ENCODE assay signal across 8 cellular contexts in the genomic region with DNA sequence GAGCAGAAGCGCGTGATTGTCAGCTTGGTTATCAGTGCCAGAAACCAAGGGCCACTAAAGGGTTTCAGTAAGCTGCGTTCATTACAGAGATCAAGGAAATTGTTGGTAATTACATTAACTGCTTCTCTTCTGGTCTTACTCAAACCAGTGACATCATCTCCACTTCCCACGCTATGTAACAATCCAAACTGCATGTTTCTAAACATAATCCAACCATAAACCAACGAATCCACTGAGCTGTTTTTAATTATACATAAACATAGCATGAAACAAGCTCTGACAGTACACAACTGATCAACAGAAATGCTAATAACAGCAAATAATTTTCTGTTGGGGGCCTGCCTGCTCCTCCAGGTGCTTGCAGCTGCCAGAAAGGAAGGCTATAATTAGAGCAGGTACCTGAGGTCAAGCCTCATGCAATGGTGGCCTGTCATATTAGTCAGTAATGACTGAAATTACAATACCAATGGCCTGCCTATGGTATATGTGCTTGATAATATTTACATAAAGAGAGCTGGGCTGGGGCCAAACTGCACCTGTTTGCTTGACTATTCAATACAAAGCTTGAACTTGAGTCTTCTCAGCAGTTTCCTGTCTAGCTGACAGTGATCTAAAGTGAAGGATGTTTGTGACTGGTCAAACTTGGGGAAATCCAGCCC. TPM values are rescaled to one million over a fixed set of nuclear protein-coding genes. Genes with fewer than 3 reads are reported as not detected.
A peak's percentile ranks its signal among the peaks of the same experiment; 100 is the strongest.
DNase-seq lines count a peak whose midpoint lies in the region; ATAC-seq, FAIRE-seq and TF ChIP-seq lines count a peak whose summit lies in the region.

No MANE protein-coding gene starts in this region.

- H3K4me1 ChIP-seq in DOHH2 (ENCODE audit: control insufficient read depth, low read length), result peaks cover 69% of the 10 kb centered on the region
- peaks cover 20% of the 10 kb centered on the region for H3K4me1 ChIP-seq in astrocyte (ENCODE audit: insufficient read depth, low read length)

- H2AFZ ChIP-seq in astrocyte (ENCODE audit: low read depth, low read length), result no peak overlapping the region

- H3K27ac ChIP-seq in DOHH2 (ENCODE audit: low read depth, low read length), result peak overlapping the region; percentile 91
- peak overlapping the region; percentile 91 for H3K27ac ChIP-seq in astrocyte (ENCODE audit: low read depth, low read length)

- DNase-seq in NOMO-1 (lab: John Stamatoyannopoulos, UW; ENCODE audit: unreplicated experiment in 2 of 2) (peak; percentile 30 to 85), astrocyte (ENCODE audit: low read depth) (peak; percentile 73), immature natural killer cell (no peak), RKO (ENCODE audit: low spot score) (no peak)
- peak; percentile 50 for DNase-seq in stimulated activated naive B cell treated with anti-CD40 and anti-IgM and Interleukin-4, amounts not matched to agents 10 μg/mL and 1 μg/mL and 100 μg/mL, for 72 hours

- H3K27me3 Mint-ChIP-seq in astrocyte (ENCODE audit: low read depth, unreplicated experiment), result no peaks in the 10 kb centered on the region
- peaks cover 0 to 2% (median 0%) of the 10 kb centered on the region in 3 donors for H3K27me3 Mint-ChIP-seq in immature natural killer cell (ENCODE audit: low read depth in 3 of 3)
- H3K27me3 Mint-ChIP-seq in stimulated activated naive B cell treated with anti-CD40 and anti-IgM and Interleukin-4, amounts not matched to agents 10 μg/mL and 1 μg/mL and 100 μg/mL, for 72 hours, result no peaks in the 10 kb centered on the region

- H3K4me2 ChIP-seq in DOHH2 (ENCODE audit: low read length), result peak overlapping the region; percentile 85
- peak overlapping the region; percentile 87 for H3K4me2 ChIP-seq in astrocyte (ENCODE audit: low read length)

- peak overlapping the region; percentile 76 for H3K9ac ChIP-seq in astrocyte (ENCODE audit: low read length)

- ATAC-seq in GM19452 (IDR thresholded peaks at IDR 0.05; ENCODE audit: unreplicated experiment) (peak; percentile 87), HG03442 (IDR thresholded peaks at IDR 0.05; ENCODE audit: unreplicated experiment) (peak; percentile 91)
- peak; percentile 93 to 96 for ATAC-seq in stimulated activated naive B cell treated with anti-CD40 and anti-IgM and Interleukin-4, amounts not matched to agents 10 μg/mL and 1 μg/mL and 100 μg/mL, for 72 hours (replicated peaks)

- H3K36me3 ChIP-seq in DOHH2 (ENCODE audit: control insufficient read depth, low read length) (peaks cover 30% of the 10 kb centered on the region), astrocyte (ENCODE audit: insufficient read depth, low read length) (peaks cover 3% of the 10 kb centered on the region)

- TF ChIP-seq CTCF in DOHH2 (IDR thresholded peaks at IDR 0.05; ENCODE audit: low read depth, low read length, poor library complexity, severe bottlenecking) (no peak), astrocyte (IDR thresholded peaks at IDR 0.05; ENCODE audit: insufficient read depth, low read depth, low read length) (no peak)

- H3K79me2 ChIP-seq in DOHH2 (ENCODE audit: control insufficient read depth, low read length) (peaks cover 93% of the 10 kb centered on the region), astrocyte (ENCODE audit: insufficient read depth, low read length) (peaks cover 63% of the 10 kb centered on the region)

- no peaks in the 10 kb centered on the region for H3K9me2 ChIP-seq in DOHH2 (replicated peaks; ENCODE audit: control insufficient read depth, low read length)

- peak overlapping the region; percentile 70 for H3K4me3 ChIP-seq in DOHH2 (ENCODE audit: low read length)
- H3K4me3 ChIP-seq in astrocyte (ENCODE audit: insufficient read depth, low read depth, low read length), result peak overlapping the region; percentile 63

- no peaks in the 10 kb centered on the region for H3K9me3 ChIP-seq in DOHH2 (ENCODE audit: control insufficient read depth, insufficient read depth, low read length)
- no peaks in the 10 kb centered on the region for H3K9me3 ChIP-seq in astrocyte (ENCODE audit: insufficient read depth, low read depth, low read length)

- H3K4me3 Mint-ChIP-seq in astrocyte (ENCODE audit: unreplicated experiment), result no peak overlapping the region
- H3K4me3 Mint-ChIP-seq in immature natural killer cell, result peak overlapping the region; percentile 81 to 94 (median 84)
- H3K4me3 Mint-ChIP-seq in stimulated activated naive B cell treated with anti-CD40 and anti-IgM and Interleukin-4, amounts not matched to agents 10 μg/mL and 1 μg/mL and 100 μg/mL, for 72 hours, result peak overlapping the region; percentile 51 to 56

- H3K36me3 Mint-ChIP-seq in astrocyte (ENCODE audit: low read depth, unreplicated experiment), result peaks cover 6% of the 10 kb centered on the region
- peaks cover 4 to 12% (median 5%) of the 10 kb centered on the region in 3 donors for H3K36me3 Mint-ChIP-seq in immature natural killer cell
- H3K36me3 Mint-ChIP-seq in stimulated activated naive B cell treated with anti-CD40 and anti-IgM and Interleukin-4, amounts not matched to agents 10 μg/mL and 1 μg/mL and 100 μg/mL, for 72 hours, result peaks cover 9 to 10% of the 10 kb centered on the region in 2 donors

- H3K27me3 ChIP-seq in DOHH2 (ENCODE audit: control insufficient read depth, low read length), result no peaks in the 10 kb centered on the region
- H3K27me3 ChIP-seq in astrocyte (ENCODE audit: insufficient read depth, low read length), result no peaks in the 10 kb centered on the region

- FAIRE-seq in astrocyte (lab: Jason Lieb, UNC), result no peak

- H3F3A ChIP-seq in DOHH2 (ENCODE audit: control insufficient read depth, insufficient read depth), result peaks cover 21% of the 10 kb centered on the region

- H3K27ac Mint-ChIP-seq in astrocyte (ENCODE audit: unreplicated experiment) (peak overlapping the region; percentile 88), immature natural killer cell (peak overlapping the region; percentile 92 to 97 (median 95))
- peak overlapping the region; percentile 93 for H3K27ac Mint-ChIP-seq in stimulated activated naive B cell treated with anti-CD40 and anti-IgM and Interleukin-4, amounts not matched to agents 10 μg/mL and 1 μg/mL and 100 μg/mL, for 72 hours

- H4K20me1 ChIP-seq in DOHH2 (ENCODE audit: control insufficient read depth, insufficient read depth, low read depth, low read length) (no peaks in the 10 kb centered on the region), astrocyte (ENCODE audit: insufficient read depth, low read length) (no peaks in the 10 kb centered on the region)

- no peaks in the 10 kb centered on the region for H3K9me3 Mint-ChIP-seq in astrocyte (ENCODE audit: unreplicated experiment)
- no peaks in the 10 kb centered on the region for H3K9me3 Mint-ChIP-seq in immature natural killer cell
- H3K9me3 Mint-ChIP-seq in stimulated activated naive B cell treated with anti-CD40 and anti-IgM and Interleukin-4, amounts not matched to agents 10 μg/mL and 1 μg/mL and 100 μg/mL, for 72 hours, result no peaks in the 10 kb centered on the region

- peaks cover 24% of the 10 kb centered on the region for H3K4me1 Mint-ChIP-seq in astrocyte (ENCODE audit: low read depth, unreplicated experiment)
- H3K4me1 Mint-ChIP-seq in immature natural killer cell, result peaks cover 35 to 61% of the 10 kb centered on the region in 2 donors
- H3K4me1 Mint-ChIP-seq in stimulated activated naive B cell treated with anti-CD40 and anti-IgM and Interleukin-4, amounts not matched to agents 10 μg/mL and 1 μg/mL and 100 μg/mL, for 72 hours, result peaks cover 20 to 48% of the 10 kb centered on the region in 2 donors

RNA-seq across cellular contexts. Expression of a gene that starts 40.1 kb away (rescaled TPM):
- 56.0 and 63.3 TPM in 2 replicates for total RNA-seq in astrocyte
- 10 to 100 TPM; 16.5 to 26.8 (median 19.3) TPM for polyA plus RNA-seq in immature natural killer cell

Comparison
In these comparisons a context has a peak if more than half of its experiments do, and no peak if none do; other contexts are left out.
1. DNase-seq: peak in NOMO-1 (2 of 2), astrocyte (single experiment) and stimulated activated naive B cell treated with anti-CD40 and anti-IgM and Interleukin-4, amounts not matched to agents 10 μg/mL and 1 μg/mL and 100 μg/mL, for 72 hours (single experiment); none in immature natural killer cell (0 of 3) and RKO (single experiment).
2. Peak in every context shown above with its lines, with median percentiles within 50 percentile points of each other: ATAC-seq and H3K27ac Mint-ChIP-seq.